ENCODE assay signal across 12 cellular contexts in genomic region chr19:58338825-58339558, GRCh38. TPM values are rescaled to one million over a fixed set of nuclear protein-coding genes. Genes with fewer than 3 reads are reported as not detected.
DNase-seq lines count a peak whose midpoint lies in the region; ATAC-seq and TF ChIP-seq lines count a peak whose summit lies in the region.
"Had no signal": no experiment of that assay in that cellular context is flagged by ENCODE, and none has a peak within 500 bp of the region (broad histone marks: within the 10 kb centered on the region; RNA-seq: fewer than 3 reads in every experiment).

No MANE protein-coding gene starts in this region.

- H3K4me3 Mint-ChIP-seq in CD14-positive monocyte = no peak overlapping the region
- H3K4me3 Mint-ChIP-seq: activated T-cell treated with anti-CD3 and anti-CD28 coated beads, Interleukin-2, amount 50 U/mL, for 24 hours had no signal

- H3K9ac ChIP-seq in Loucy (ENCODE audit: low read depth, low read length, poor library complexity, severe bottlenecking) = no peak overlapping the region

- peaks cover 2 to 17% (median 7%) of the 10 kb centered on the region in 7 donors for H3K9me3 Mint-ChIP-seq in CD14-positive monocyte
- H3K9me3 Mint-ChIP-seq: activated T-cell treated with anti-CD3 and anti-CD28 coated beads, Interleukin-2, amount 50 U/mL, for 24 hours had no signal

- no peak for TF ChIP-seq POLR2A in sigmoid colon (IDR thresholded peaks at IDR 0.05)

- no peaks in the 10 kb centered on the region for H3K9me2 ChIP-seq in Loucy (replicated peaks; ENCODE audit: low read depth, low read length)

- H3K36me3 Mint-ChIP-seq in CD14-positive monocyte = peaks cover 45 to 58% of the 10 kb centered on the region in 2 donors

- H3K9me3 ChIP-seq in Loucy (ENCODE audit: insufficient read depth, low read depth, low read length) (no peaks in the 10 kb centered on the region), sigmoid colon (no peaks in the 10 kb centered on the region)
- H3K9me3 ChIP-seq: suprapubic skin had no signal

- intact Hi-C loops in CD14-positive monocyte (cut with micrococcal nuclease) (no loop called here), sigmoid colon (cut with DNase I) (no loop called here)

- peak overlapping the region in 1 of 7 donors; percentile 30 for H3K27ac Mint-ChIP-seq in CD14-positive monocyte
- H3K27ac Mint-ChIP-seq: activated T-cell treated with anti-CD3 and anti-CD28 coated beads, Interleukin-2, amount 50 U/mL, for 24 hours had no signal

- H3K36me3 ChIP-seq in Loucy (ENCODE audit: insufficient read depth, low read length) (no peaks in the 10 kb centered on the region), sigmoid colon (peaks cover 9 to 53% (median 26%) of the 10 kb centered on the region in 4 donors)

- WGBS in sigmoid colon, 2 donors = 86 to 92% methylated on average over 30 of the region's 30 CpGs

- no peak for ATAC-seq in HG03457 (IDR thresholded peaks at IDR 0.05; ENCODE audit: unreplicated experiment)

- H3K27me3 ChIP-seq in Loucy (ENCODE audit: insufficient read depth, low read length, poor library complexity, severe bottlenecking) (no peaks in the 10 kb centered on the region), sigmoid colon (no peaks in the 10 kb centered on the region)
- H3K27me3 ChIP-seq: suprapubic skin had no signal

- H3K27me3 Mint-ChIP-seq in CD14-positive monocyte (ENCODE audit: low read depth in 3 of 3) = peaks cover 2 to 3% (median 2%) of the 10 kb centered on the region in 3 donors
- H3K27me3 Mint-ChIP-seq: activated T-cell treated with anti-CD3 and anti-CD28 coated beads, Interleukin-2, amount 50 U/mL, for 24 hours had no signal

- TF ChIP-seq CTCF in CD14-positive monocyte (IDR thresholded peaks at IDR 0.05) = peak; percentile 15
- TF ChIP-seq CTCF in Loucy (conservative IDR thresholded peaks at IDR 0.05; ENCODE audit: low read length) = peak; percentile 50
- no peak for TF ChIP-seq CTCF in fibroblast of mammary gland (conservative IDR thresholded peaks at IDR 0.05; ENCODE audit: control insufficient read depth, insufficient read depth, low read depth, low read length)
- TF ChIP-seq CTCF in sigmoid colon (IDR thresholded peaks at IDR 0.05) = no peak

- no peak for TF ChIP-seq EP300 in sigmoid colon (IDR thresholded peaks at IDR 0.05)

- DNase-seq in CD14-positive monocyte (ENCODE audit: low spot score) = peak; percentile 25
- peak; percentile 18 for DNase-seq in fibroblast of mammary gland (ENCODE audit: low read depth)
- DNase-seq in NCI-H82 (lab: John Stamatoyannopoulos, UW) = no peak
- DNase-seq in sigmoid colon = no peak
- DNase-seq: activated CD4-positive, alpha-beta T cell treated with anti-CD3 and anti-CD28 coated beads, Interleukin-2, amount 50 U/mL, for 1 hour; activated T-cell treated with anti-CD3 and anti-CD28 coated beads, Interleukin-2, amount 50 U/mL, for 24 hours; central memory CD4-positive, alpha-beta T cell; NCI-H2081 treated with DMSO at 0.1 percent for 48 hours; T-helper 2 cell had no signal

- H2AFZ ChIP-seq in Loucy (ENCODE audit: low read length) = no peak overlapping the region

- no peaks in the 10 kb centered on the region for H4K20me1 ChIP-seq in Loucy (ENCODE audit: insufficient read depth, low read length, poor library complexity, severe bottlenecking)

- H3K4me3 ChIP-seq in Loucy (ENCODE audit: low read length, poor library complexity, severe bottlenecking) = peak overlapping the region; percentile 0
- H3K4me3 ChIP-seq in fibroblast of mammary gland (ENCODE audit: control insufficient read depth, low read depth, low read length) = no peak overlapping the region
- no peak overlapping the region for H3K4me3 ChIP-seq in sigmoid colon
- H3K4me3 ChIP-seq: suprapubic skin had no signal

- no peak overlapping the region for H3K27ac ChIP-seq in sigmoid colon
- H3K27ac ChIP-seq: suprapubic skin had no signal

- H3K79me2 ChIP-seq in Loucy (ENCODE audit: insufficient read depth, low read length) = no peaks in the 10 kb centered on the region

- peak overlapping the region; percentile 52 for H3K4me2 ChIP-seq in Loucy (ENCODE audit: low read depth, low read length, poor library complexity, severe bottlenecking)

- no peaks in the 10 kb centered on the region for H3F3A ChIP-seq in Loucy (ENCODE audit: low read depth)

- no peaks in the 10 kb centered on the region for H3K4me1 Mint-ChIP-seq in CD14-positive monocyte

- H3K4me1 ChIP-seq in Loucy (ENCODE audit: insufficient read depth, low read length, poor library complexity, severe bottlenecking) (peaks cover 20% of the 10 kb centered on the region), sigmoid colon (no peaks in the 10 kb centered on the region)
- H3K4me1 ChIP-seq: suprapubic skin had no signal

RNA-seq across cellular contexts. Expression of gene ZSCAN22, which starts 12.2 kb away (rescaled TPM):
- polyA plus RNA-seq in CD14-positive monocyte (under 1 TPM; 0.58 to 0.99 TPM), sigmoid colon (1 to 10 TPM in 1 of 3 donors, under 1 TPM in 2; 0.60 to 1.3 (median 0.69) TPM)
- total RNA-seq in sigmoid colon = 1 to 10 TPM; 1.4 to 3.6 (median 2.2) TPM

RNA-seq across cellular contexts. Expression of gene A1BG, which starts 14.3 kb away (rescaled TPM):
- polyA plus RNA-seq in CD14-positive monocyte (10 to 100 TPM; 30.2 to 54.5 TPM), sigmoid colon (10 to 100 TPM in 2 of 3 donors, 1 to 10 TPM in 1; 7.2 to 23.4 (median 16.0) TPM)
- total RNA-seq in sigmoid colon = 10 to 100 TPM in 2 of 4 donors, 1 to 10 TPM in 2; 1.9 to 17.4 (median 12.1) TPM

RNA-seq across cellular contexts. Expression of gene ZNF497, which starts 23.6 kb away (rescaled TPM):
- polyA plus RNA-seq in CD14-positive monocyte (under 1 TPM; 0.28 to 0.41 TPM), sigmoid colon (under 1 TPM in 2 of 3 donors, not detected in 1; 0.46 to 0.79 TPM)
- under 1 TPM; 0.28 to 0.54 (median 0.43) TPM for total RNA-seq in sigmoid colon

RNA-seq across cellular contexts. Expression of gene ERVK3-1, which starts 33.8 kb away (rescaled TPM):
- polyA plus RNA-seq in CD14-positive monocyte = 10 to 100 TPM; 34.6 to 38.8 TPM
- total RNA-seq in sigmoid colon = 10 to 100 TPM; 41.7 to 49.4 (median 44.0) TPM
- 10 to 100 TPM; 23.6 to 35.0 (median 27.6) TPM for polyA plus RNA-seq in sigmoid colon

RNA-seq across cellular contexts. Expression of gene ZNF837, which starts 41.8 kb away (rescaled TPM):
- under 1 TPM; 0.13 to 0.72 TPM for polyA plus RNA-seq in CD14-positive monocyte
- total RNA-seq in sigmoid colon = 1 to 10 TPM in 3 of 4 donors, under 1 TPM in 1; 0.66 to 2.2 (median 1.5) TPM
- polyA plus RNA-seq in sigmoid colon = 1 to 10 TPM; 1.2 to 2.5 (median 1.8) TPM

Comparison
In these comparisons a context has a peak if more than half of its experiments do, and no peak if none do; other contexts are left out.
1. DNase-seq: peak in CD14-positive monocyte (single experiment) and fibroblast of mammary gland (single experiment); none in NCI-H82 (single experiment) and sigmoid colon (single experiment).
2. CTCF ChIP-seq: peak in CD14-positive monocyte (single experiment) and Loucy (single experiment); none in fibroblast of mammary gland (single experiment) and sigmoid colon (0 of 4).